ENCODE assay signal across 1 cellular context in the genomic region with DNA sequence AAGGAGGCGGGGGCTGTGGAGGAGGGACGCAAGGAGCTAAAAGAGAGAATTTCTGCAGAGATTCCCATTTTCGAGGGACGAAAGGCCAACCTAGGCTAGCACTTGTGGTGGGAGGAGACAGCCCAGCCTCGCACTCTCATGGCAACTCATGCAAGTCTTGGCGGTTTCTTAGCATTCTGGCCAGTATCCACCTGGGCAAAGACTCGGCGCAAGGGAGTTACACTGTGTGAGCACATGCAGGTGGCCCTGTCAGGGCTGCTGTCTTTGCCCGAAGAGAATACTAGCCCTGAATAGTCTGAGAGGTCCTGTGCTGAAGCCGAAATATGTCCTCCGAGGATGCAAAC.
TF ChIP-seq lines count a peak whose summit lies in the region.

No MANE protein-coding gene starts in this region.

TF ChIP-seq in GM23338, 12 proteins besides CTCF, POLR2A, EP300 and RAD21 (continued from another document):
- TF ChIP-seq, protein P1, sequence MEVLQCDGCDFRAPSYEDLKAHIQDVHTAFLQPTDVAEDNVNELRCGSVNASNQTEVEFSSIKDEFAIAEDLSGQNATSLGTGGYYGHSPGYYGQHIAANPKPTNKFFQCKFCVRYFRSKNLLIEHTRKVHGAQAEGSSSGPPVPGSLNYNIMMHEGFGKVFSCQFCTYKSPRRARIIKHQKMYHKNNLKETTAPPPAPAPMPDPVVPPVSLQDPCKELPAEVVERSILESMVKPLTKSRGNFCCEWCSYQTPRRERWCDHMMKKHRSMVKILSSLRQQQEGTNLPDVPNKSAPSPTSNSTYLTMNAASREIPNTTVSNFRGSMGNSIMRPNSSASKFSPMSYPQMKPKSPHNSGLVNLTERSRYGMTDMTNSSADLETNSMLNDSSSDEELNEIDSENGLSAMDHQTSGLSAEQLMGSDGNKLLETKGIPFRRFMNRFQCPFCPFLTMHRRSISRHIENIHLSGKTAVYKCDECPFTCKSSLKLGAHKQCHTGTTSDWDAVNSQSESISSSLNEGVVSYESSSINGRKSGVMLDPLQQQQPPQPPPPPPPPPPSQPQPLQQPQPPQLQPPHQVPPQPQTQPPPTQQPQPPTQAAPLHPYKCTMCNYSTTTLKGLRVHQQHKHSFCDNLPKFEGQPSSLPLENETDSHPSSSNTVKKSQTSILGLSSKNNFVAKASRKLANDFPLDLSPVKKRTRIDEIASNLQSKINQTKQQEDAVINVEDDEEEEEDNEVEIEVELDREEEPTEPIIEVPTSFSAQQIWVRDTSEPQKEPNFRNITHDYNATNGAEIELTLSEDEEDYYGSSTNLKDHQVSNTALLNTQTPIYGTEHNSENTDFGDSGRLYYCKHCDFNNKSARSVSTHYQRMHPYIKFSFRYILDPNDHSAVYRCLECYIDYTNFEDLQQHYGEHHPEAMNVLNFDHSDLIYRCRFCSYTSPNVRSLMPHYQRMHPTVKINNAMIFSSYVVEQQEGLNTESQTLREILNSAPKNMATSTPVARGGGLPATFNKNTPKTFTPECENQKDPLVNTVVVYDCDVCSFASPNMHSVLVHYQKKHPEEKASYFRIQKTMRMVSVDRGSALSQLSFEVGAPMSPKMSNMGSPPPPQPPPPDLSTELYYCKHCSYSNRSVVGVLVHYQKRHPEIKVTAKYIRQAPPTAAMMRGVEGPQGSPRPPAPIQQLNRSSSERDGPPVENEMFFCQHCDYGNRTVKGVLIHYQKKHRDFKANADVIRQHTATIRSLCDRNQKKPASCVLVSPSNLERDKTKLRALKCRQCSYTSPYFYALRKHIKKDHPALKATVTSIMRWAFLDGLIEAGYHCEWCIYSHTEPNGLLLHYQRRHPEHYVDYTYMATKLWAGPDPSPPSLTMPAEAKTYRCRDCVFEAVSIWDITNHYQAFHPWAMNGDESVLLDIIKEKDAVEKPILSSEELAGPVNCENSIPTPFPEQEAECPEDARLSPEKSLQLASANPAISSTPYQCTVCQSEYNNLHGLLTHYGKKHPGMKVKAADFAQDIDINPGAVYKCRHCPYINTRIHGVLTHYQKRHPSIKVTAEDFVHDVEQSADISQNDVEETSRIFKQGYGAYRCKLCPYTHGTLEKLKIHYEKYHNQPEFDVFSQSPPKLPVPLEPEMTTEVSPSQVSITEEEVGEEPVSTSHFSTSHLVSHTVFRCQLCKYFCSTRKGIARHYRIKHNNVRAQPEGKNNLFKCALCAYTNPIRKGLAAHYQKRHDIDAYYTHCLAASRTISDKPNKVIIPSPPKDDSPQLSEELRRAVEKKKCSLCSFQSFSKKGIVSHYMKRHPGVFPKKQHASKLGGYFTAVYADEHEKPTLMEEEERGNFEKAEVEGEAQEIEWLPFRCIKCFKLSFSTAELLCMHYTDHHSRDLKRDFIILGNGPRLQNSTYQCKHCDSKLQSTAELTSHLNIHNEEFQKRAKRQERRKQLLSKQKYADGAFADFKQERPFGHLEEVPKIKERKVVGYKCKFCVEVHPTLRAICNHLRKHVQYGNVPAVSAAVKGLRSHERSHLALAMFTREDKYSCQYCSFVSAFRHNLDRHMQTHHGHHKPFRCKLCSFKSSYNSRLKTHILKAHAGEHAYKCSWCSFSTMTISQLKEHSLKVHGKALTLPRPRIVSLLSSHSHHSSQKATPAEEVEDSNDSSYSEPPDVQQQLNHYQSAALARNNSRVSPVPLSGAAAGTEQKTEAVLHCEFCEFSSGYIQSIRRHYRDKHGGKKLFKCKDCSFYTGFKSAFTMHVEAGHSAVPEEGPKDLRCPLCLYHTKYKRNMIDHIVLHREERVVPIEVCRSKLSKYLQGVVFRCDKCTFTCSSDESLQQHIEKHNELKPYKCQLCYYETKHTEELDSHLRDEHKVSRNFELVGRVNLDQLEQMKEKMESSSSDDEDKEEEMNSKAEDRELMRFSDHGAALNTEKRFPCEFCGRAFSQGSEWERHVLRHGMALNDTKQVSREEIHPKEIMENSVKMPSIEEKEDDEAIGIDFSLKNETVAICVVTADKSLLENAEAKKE (CRISPR knock-in tag; IDR thresholded peaks at IDR 0.05): no peak
- TF ChIP-seq, protein P2, sequence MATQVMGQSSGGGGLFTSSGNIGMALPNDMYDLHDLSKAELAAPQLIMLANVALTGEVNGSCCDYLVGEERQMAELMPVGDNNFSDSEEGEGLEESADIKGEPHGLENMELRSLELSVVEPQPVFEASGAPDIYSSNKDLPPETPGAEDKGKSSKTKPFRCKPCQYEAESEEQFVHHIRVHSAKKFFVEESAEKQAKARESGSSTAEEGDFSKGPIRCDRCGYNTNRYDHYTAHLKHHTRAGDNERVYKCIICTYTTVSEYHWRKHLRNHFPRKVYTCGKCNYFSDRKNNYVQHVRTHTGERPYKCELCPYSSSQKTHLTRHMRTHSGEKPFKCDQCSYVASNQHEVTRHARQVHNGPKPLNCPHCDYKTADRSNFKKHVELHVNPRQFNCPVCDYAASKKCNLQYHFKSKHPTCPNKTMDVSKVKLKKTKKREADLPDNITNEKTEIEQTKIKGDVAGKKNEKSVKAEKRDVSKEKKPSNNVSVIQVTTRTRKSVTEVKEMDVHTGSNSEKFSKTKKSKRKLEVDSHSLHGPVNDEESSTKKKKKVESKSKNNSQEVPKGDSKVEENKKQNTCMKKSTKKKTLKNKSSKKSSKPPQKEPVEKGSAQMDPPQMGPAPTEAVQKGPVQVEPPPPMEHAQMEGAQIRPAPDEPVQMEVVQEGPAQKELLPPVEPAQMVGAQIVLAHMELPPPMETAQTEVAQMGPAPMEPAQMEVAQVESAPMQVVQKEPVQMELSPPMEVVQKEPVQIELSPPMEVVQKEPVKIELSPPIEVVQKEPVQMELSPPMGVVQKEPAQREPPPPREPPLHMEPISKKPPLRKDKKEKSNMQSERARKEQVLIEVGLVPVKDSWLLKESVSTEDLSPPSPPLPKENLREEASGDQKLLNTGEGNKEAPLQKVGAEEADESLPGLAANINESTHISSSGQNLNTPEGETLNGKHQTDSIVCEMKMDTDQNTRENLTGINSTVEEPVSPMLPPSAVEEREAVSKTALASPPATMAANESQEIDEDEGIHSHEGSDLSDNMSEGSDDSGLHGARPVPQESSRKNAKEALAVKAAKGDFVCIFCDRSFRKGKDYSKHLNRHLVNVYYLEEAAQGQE (IDR thresholded peaks at IDR 0.05; ENCODE audit: unreplicated experiment): no peak
- no peak for TF ChIP-seq STAT1 (IDR thresholded peaks at IDR 0.05; ENCODE audit: unreplicated experiment)
- no peak for TF ChIP-seq ZNF331 (CRISPR knock-in tag; IDR thresholded peaks at IDR 0.05; ENCODE audit: low read depth)
- no peak for TF ChIP-seq NANOG (IDR thresholded peaks at IDR 0.05; ENCODE audit: borderline replicate concordance)
- no peak for TF ChIP-seq ETS1 (IDR thresholded peaks at IDR 0.05)
